Comparison of ENCODE assay signal across 30 cellular contexts in the genomic region with DNA sequence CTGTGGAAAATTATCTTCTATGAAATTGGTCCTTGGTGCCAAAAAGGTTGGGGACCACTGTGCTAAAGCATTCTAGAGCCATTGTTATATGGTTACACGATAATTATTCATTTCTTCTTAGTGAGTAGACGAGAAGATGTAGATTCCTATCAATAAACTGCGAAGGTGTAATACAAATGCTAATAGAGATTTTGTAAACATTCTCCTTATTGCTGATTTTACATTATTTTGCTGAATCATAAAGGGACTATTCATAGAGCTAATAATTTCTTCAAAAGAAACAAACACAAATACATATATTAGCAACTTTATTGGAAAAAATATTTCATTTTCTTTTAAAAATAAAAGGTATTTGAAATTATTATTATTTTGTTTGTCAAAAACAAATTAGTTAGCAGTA.
"Had no signal": no experiment of that assay in that cellular context is flagged by ENCODE, and none has a peak within 500 bp of the region (broad histone marks: within the 10 kb centered on the region; RNA-seq: fewer than 3 reads in every experiment).

No MANE protein-coding gene starts in this region.

- H3K9me3 ChIP-seq: adrenal gland, body of pancreas, colonic mucosa had no signal

- FAIRE-seq: endometrium, endothelial cell of umbilical vein had no signal

- H3K27me3 ChIP-seq: adrenal gland, body of pancreas, colonic mucosa, foreskin keratinocyte had no signal

- H3K27ac ChIP-seq: adrenal gland, body of pancreas, colonic mucosa, foreskin keratinocyte, WERI-Rb-1 had no signal

- H3K4me1 ChIP-seq: adrenal gland, body of pancreas, colonic mucosa, foreskin keratinocyte had no signal

- DNase-seq: activated CD4-positive, alpha-beta memory T cell treated with anti-CD3 and anti-CD28 coated beads for 36 hours; activated CD4-positive, alpha-beta T cell treated with anti-CD3 and anti-CD28 coated beads for 36 hours; activated CD4-positive, alpha-beta T cell treated with anti-CD3 and anti-CD28 coated beads, Interleukin-2, amount 10 ng/mL, durations not matched to agents 24 days and 14 days; activated CD4-positive, CD25-positive, alpha-beta regulatory T cell; activated CD4-positive, CD25-positive, alpha-beta regulatory T cell treated with anti-CD3 and anti-CD28 coated beads, Interleukin-2, amount 50 U/mL, for 72 hours; activated CD8-positive, alpha-beta memory T cell treated with anti-CD3 and anti-CD28 coated beads, Interleukin-2, amount 10 ng/mL, durations not matched to agents 7 days and 5 days; activated CD8-positive, alpha-beta memory T cell treated with anti-CD3 and anti-CD28 coated beads, Interleukin-2, amount 50 U/mL, for 4 hours; activated CD8-positive, alpha-beta T cell treated with anti-CD3 and anti-CD28 coated beads, Interleukin-2, amount 10 ng/mL, durations not matched to agents 7 days and 5 days; activated effector memory CD4-positive, alpha-beta T cell treated with anti-CD3 and anti-CD28 coated beads, Interleukin-2, amount 50 U/mL, for 16 hours; activated naive CD4-positive, alpha-beta T cell treated with anti-CD3 and anti-CD28 coated beads for 36 hours; activated naive CD8-positive, alpha-beta T cell treated with anti-CD3 and anti-CD28 coated beads for 36 hours; activated naive CD8-positive, alpha-beta T cell treated with anti-CD3 and anti-CD28 coated beads, Interleukin-2, amount 50 U/mL, for 24 hours; activated T-cell treated with anti-CD3 and anti-CD28 coated beads, Interleukin-2, amount 50 U/mL, for 1 hour; activated T-cell treated with anti-CD3 and anti-CD28 coated beads, Interleukin-2, amount 50 U/mL, for 48 hours; adrenal gland; amygdala; aorta; body of pancreas; caudate nucleus; colonic mucosa; effector CD8-positive, alpha-beta T cell; foreskin keratinocyte; head of caudate nucleus; T-helper 1 cell; T-helper 17 cell; T1000 had no signal

- H3K36me3 ChIP-seq: adrenal gland, colonic mucosa, WERI-Rb-1 had no signal

- H3K4me3 ChIP-seq: adrenal gland, body of pancreas, colonic mucosa had no signal

- ATAC-seq: activated CD4-positive, alpha-beta T cell treated with anti-CD3 and anti-CD28 coated beads for 36 hours; activated CD8-positive, alpha-beta memory T cell treated with anti-CD3 and anti-CD28 coated beads, Interleukin-2, amount 10 ng/mL, durations not matched to agents 7 days and 5 days; activated CD8-positive, alpha-beta T cell treated with anti-CD3 and anti-CD28 coated beads, Interleukin-2, amount 10 ng/mL, durations not matched to agents 7 days and 5 days; activated naive CD8-positive, alpha-beta T cell treated with anti-CD3 and anti-CD28 coated beads, Interleukin-2, amount 50 U/mL, for 24 hours; body of pancreas; esophagus mucosa; foreskin keratinocyte; T-helper 17 cell had no signal
